Comparison of ENCODE assay signal across 1 cellular context in genomic region chr15:73882761-73883419, GRCh38.
TF ChIP-seq lines count a peak whose summit lies in the region.

No MANE protein-coding gene starts in this region.

TF ChIP-seq in GM23338, 12 proteins besides CTCF, POLR2A, EP300 and RAD21:
- TF ChIP-seq ZNF331 (CRISPR knock-in tag; IDR thresholded peaks at IDR 0.05; ENCODE audit: low read depth) = no peak
- no peak for TF ChIP-seq ZNF462 (CRISPR knock-in tag; IDR thresholded peaks at IDR 0.05)
TF ChIP-seq in GM23338: peak in this region for 0.
